ENCODE assay signal across 8 cellular contexts in genomic region chr9:95505676-95506437, GRCh38.
DNase-seq lines count a peak whose midpoint lies in the region; ATAC-seq, FAIRE-seq and TF ChIP-seq lines count a peak whose summit lies in the region.

No MANE protein-coding gene starts in this region.

- no peak for ATAC-seq in GM21786 (IDR thresholded peaks at IDR 0.05; ENCODE audit: unreplicated experiment)

- TF ChIP-seq POLR2A in H54 (IDR thresholded peaks at IDR 0.05; ENCODE audit: low read depth, low read length), result no peak

- DNase-seq in DMS114 treated with DMSO at 0.1 percent for 48 hours (lab: John Stamatoyannopoulos, UW; ENCODE audit: unreplicated experiment), result peak; percentile 2
- peak; percentile 90 for DNase-seq in H54 (ENCODE audit: insufficient read length, low spot score)
- DNase-seq in NCI-H2227 (lab: John Stamatoyannopoulos, UW; ENCODE audit: unreplicated experiment), result peak; percentile 73
- DNase-seq in activated gamma-delta T cell treated with Interleukin-2 at 50 U/mL for 16 hours, result peak; percentile 22
- peak; percentile 59 for DNase-seq in germinal center (ENCODE audit: low spot score)
- DNase-seq in nucleus accumbens (lab: John Stamatoyannopoulos, UW), result peak in 42 of 56 donors; percentile 27 to 80 (median 62)
- no peak for DNase-seq in SIG-M5 treated with dmso at 0.1 percent for 504 hours (lab: John Stamatoyannopoulos, UW; ENCODE audit: unreplicated experiment)

- FAIRE-seq in H54 (lab: Jason Lieb, UNC), result no peak
